Comparison of ENCODE assay signal across 1 cellular context in the genomic region with DNA sequence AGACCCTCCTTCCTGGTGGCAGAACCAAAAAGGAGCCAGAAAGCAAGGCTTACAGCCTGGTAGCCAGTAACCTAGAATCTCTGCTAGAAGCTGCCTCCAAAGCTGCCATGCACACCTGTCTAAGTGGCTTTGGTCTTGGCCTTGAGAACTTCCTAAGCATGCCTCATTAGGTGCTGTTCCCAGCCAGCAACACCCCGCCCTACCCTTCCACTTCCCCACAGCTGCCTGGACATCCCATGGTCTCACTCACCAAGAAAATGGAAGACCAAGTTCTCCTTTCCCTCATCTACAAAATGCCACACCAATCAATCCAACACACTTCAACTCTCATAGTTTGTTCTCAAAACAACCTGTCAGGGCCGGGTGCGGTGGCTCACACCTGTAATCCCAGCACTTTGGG.
TF ChIP-seq lines count a peak whose summit lies in the region.

No MANE protein-coding gene starts in this region.

TF ChIP-seq in HepG2, 621 proteins besides CTCF, POLR2A, EP300 and RAD21:
- TF ChIP-seq, protein P1, sequence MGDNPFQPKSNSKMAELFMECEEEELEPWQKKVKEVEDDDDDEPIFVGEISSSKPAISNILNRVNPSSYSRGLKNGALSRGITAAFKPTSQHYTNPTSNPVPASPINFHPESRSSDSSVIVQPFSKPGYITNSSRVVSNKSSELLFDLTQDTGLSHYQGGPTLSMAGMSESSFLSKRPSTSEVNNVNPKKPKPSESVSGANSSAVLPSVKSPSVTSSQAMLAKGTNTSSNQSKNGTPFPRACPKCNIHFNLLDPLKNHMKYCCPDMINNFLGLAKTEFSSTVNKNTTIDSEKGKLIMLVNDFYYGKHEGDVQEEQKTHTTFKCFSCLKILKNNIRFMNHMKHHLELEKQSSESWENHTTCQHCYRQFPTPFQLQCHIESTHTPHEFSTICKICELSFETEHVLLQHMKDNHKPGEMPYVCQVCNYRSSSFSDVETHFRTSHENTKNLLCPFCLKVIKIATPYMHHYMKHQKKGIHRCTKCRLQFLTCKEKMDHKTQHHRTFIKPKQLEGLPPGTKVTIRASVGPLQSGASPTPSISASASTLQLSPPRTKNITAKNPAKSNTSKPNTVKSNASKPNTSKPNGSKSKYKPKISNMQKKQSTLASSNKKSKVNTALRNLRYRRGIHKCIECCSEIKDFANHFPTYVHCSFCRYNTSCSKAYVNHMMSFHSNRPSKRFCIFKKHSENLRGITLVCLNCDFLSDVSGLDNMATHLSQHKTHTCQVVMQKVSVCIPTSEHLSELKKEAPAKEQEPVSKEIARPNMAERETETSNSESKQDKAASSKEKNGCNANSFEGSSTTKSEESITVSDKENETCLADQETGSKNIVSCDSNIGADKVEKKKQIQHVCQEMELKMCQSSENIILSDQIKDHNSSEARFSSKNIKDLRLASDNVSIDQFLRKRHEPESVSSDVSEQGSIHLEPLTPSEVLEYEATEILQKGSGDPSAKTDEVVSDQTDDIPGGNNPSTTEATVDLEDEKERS (CRISPR knock-in tag; IDR thresholded peaks at IDR 0.05), result no peak
- 0 out of 2 replicates have a peak, but pooled peaks have one; percentile 9 for TF ChIP-seq ZNF460 (CRISPR knock-in tag; IDR thresholded peaks at IDR 0.05; ENCODE audit: borderline replicate concordance)
- TF ChIP-seq, protein P2, sequence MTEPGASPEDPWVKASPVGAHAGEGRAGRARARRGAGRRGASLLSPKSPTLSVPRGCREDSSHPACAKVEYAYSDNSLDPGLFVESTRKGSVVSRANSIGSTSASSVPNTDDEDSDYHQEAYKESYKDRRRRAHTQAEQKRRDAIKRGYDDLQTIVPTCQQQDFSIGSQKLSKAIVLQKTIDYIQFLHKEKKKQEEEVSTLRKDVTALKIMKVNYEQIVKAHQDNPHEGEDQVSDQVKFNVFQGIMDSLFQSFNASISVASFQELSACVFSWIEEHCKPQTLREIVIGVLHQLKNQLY (CRISPR knock-in tag; IDR thresholded peaks at IDR 0.05), result no peak
